Comparison of ENCODE assay signal across 2 cellular contexts in genomic region chr17:62435251-62435650, GRCh38. TPM values are rescaled to one million over a fixed set of nuclear protein-coding genes. Genes with fewer than 3 reads are reported as not detected.
"Had no signal": no experiment of that assay in that cellular context is flagged by ENCODE, and none has a peak within 500 bp of the region (broad histone marks: within the 10 kb centered on the region; RNA-seq: fewer than 3 reads in every experiment).

No MANE protein-coding gene starts in this region.

RNA-seq across cellular contexts. Expression of gene EFCAB3, which starts 54.9 kb away (rescaled TPM):
- total RNA-seq: G401, GM12878 had no signal
